In genomic region chr15:49155110-49155833, GRCh38 we compare ENCODE assay signal across 8 cellular contexts. TPM values are rescaled to one million over a fixed set of nuclear protein-coding genes. Genes with fewer than 3 reads are reported as not detected.
DNase-seq lines count a peak whose midpoint lies in the region; ATAC-seq and TF ChIP-seq lines count a peak whose summit lies in the region.

Gene COPS2, minus strand, starts transcription at chr15:49155599. Its CDS starts 21 bp downstream, at chr15:49155578.

- peak within 1 kb of the TSS; percentile 99 for H3K27ac Mint-ChIP-seq in activated CD4-positive, alpha-beta T cell treated with anti-CD3 and anti-CD28 coated beads, Interleukin-2, amount 10 ng/mL, durations not matched to agents 7 days and 5 days

- no peaks in the 10 kb centered on the region; the same call in 1 of the 2 replicates for H3K36me3 ChIP-seq in BJ (ENCODE audit: control insufficient read depth, insufficient read depth, low read length)

- no peaks in the 10 kb centered on the region for H3K9me3 Mint-ChIP-seq in activated CD4-positive, alpha-beta T cell treated with anti-CD3 and anti-CD28 coated beads, Interleukin-2, amount 10 ng/mL, durations not matched to agents 7 days and 5 days

- H3K27me3 ChIP-seq in BJ (ENCODE audit: control insufficient read depth, insufficient read depth, low read length) = no peaks in the 10 kb centered on the region

- peak within 1 kb of the TSS; percentile 63 for H3K4me3 ChIP-seq in BJ (ENCODE audit: low read depth, low read length)

- no peak for TF ChIP-seq CTCF in BJ (IDR thresholded peaks at IDR 0.05; ENCODE audit: insufficient read depth, low read depth, low read length)

- peak within 1 kb of the TSS; percentile 100 for H3K4me3 Mint-ChIP-seq in activated CD4-positive, alpha-beta T cell treated with anti-CD3 and anti-CD28 coated beads, Interleukin-2, amount 10 ng/mL, durations not matched to agents 7 days and 5 days

- H3K36me3 Mint-ChIP-seq in activated CD4-positive, alpha-beta T cell treated with anti-CD3 and anti-CD28 coated beads, Interleukin-2, amount 10 ng/mL, durations not matched to agents 7 days and 5 days (ENCODE audit: low read depth) = peaks cover 9% of the 10 kb centered on the region

- POLR2A ChIA-PET in BJ (lab: Charles Lee) = interaction anchor here (0.7 to 1.0 kb wide), 2 partner anchors 82 to 268 kb away, joined by 3 to 4 read pairs; partner anchors contain the start of gene FGF7
- POLR2A ChIA-PET in activated CD4-positive, alpha-beta T cell treated with anti-CD3 and anti-CD28 coated beads, Interleukin-2, amount 10 ng/mL, durations not matched to agents 7 days and 5 days (lab: Charles Lee) = interaction anchor here (0.8 to 1.6 kb wide), 2 partner anchors 15 to 277 kb away, joined by 3 to 10 read pairs; partner anchors contain the start of genes EID1 and GALK2

- ATAC-seq in GM19324 (IDR thresholded peaks at IDR 0.05; ENCODE audit: low FRiP score, unreplicated experiment) (peak; percentile 93), HG03469 (IDR thresholded peaks at IDR 0.05; ENCODE audit: unreplicated experiment) (peak; percentile 79), left colon (peak; percentile 97)

- no peaks in the 10 kb centered on the region for H3K27me3 Mint-ChIP-seq in activated CD4-positive, alpha-beta T cell treated with anti-CD3 and anti-CD28 coated beads, Interleukin-2, amount 10 ng/mL, durations not matched to agents 7 days and 5 days

- CTCF ChIA-PET in BJ (lab: Yijun Ruan, JAX) = interaction anchor here (0.6 to 2.0 kb wide), 5 partner anchors 88 to 896 kb away, joined by 3 to 7 read pairs (median 4); partner anchors contain the start of gene FGF7
- CTCF ChIA-PET in activated CD4-positive, alpha-beta T cell treated with anti-CD3 and anti-CD28 coated beads, Interleukin-2, amount 10 ng/mL, durations not matched to agents 7 days and 5 days (lab: Charles Lee) = interaction anchor here (0.7 to 2.0 kb wide), 10 partner anchors 9 to 1295 kb away, joined by 3 to 7 read pairs (median 4); partner anchors contain the start of genes CEP152 and GALK2

- DNase-seq in BJ (ENCODE audit: low read depth) (peak; percentile 96), NCI-H526 treated with DMSO at 0.1 percent for 48 hours (lab: John Stamatoyannopoulos, UW) (peak; percentile 97), cortex of kidney (lab: John Stamatoyannopoulos, UW) (peak; percentile 31), left colon (peak; percentile 92 to 95)
- peak; percentile 96 for DNase-seq in activated CD4-positive, alpha-beta T cell treated with anti-CD3 and anti-CD28 coated beads, Interleukin-2, amount 10 ng/mL, durations not matched to agents 7 days and 5 days
- peak; percentile 95 for DNase-seq in stimulated activated CD4-positive, alpha-beta T cell treated with anti-CD3 and anti-CD28 coated beads, Interleukin-1b, Interleukin-23, amount 100 ng/mL, for 48 hours

- peaks cover 44% of the 10 kb centered on the region for H3K4me1 Mint-ChIP-seq in activated CD4-positive, alpha-beta T cell treated with anti-CD3 and anti-CD28 coated beads, Interleukin-2, amount 10 ng/mL, durations not matched to agents 7 days and 5 days

- intact Hi-C loops in left colon (cut with DNase I, micrococcal nuclease) = no loop called here

RNA-seq across cellular contexts. Expression of gene COPS2, which starts in this region (rescaled TPM):
- polyA plus RNA-seq in BJ (2011; rRNA removed) = 26.3 and 71.0 TPM in 2 replicates
- polyA minus RNA-seq in BJ (2011; rRNA and poly(A)+ RNA removed) = 15.6 and 17.7 TPM in 2 replicates
- total RNA-seq in activated CD4-positive, alpha-beta T cell treated with anti-CD3 and anti-CD28 coated beads, Interleukin-2, amount 10 ng/mL, durations not matched to agents 7 days and 5 days = 10 to 100 TPM; 54.8 to 61.7 TPM
- total RNA-seq in left colon = 10 to 100 TPM; 44.3 to 48.1 TPM

Comparison
In these comparisons a context has a peak if more than half of its experiments do, and no peak if none do; other contexts are left out.
1. Peak in every context shown above with its lines: DNase-seq, ATAC-seq and H3K4me3 ChIP-seq.
2. DNase-seq: peak in every context shown above with its lines; median percentile 97 in NCI-H526 treated with DMSO at 0.1 percent for 48 hours; 96 in BJ; 96 in activated CD4-positive, alpha-beta T cell treated with anti-CD3 and anti-CD28 coated beads, Interleukin-2, amount 10 ng/mL, durations not matched to agents 7 days and 5 days; 95 in stimulated activated CD4-positive, alpha-beta T cell treated with anti-CD3 and anti-CD28 coated beads, Interleukin-1b, Interleukin-23, amount 100 ng/mL, for 48 hours; 94 in left colon; 31 in cortex of kidney.